In genomic region chr19:22326219-22326618, GRCh38 we compare ENCODE assay signal across 23 cellular contexts. TPM values are rescaled to one million over a fixed set of nuclear protein-coding genes. Genes with fewer than 3 reads are reported as not detected.
DNase-seq lines count a peak whose midpoint lies in the region; ATAC-seq, FAIRE-seq and TF ChIP-seq lines count a peak whose summit lies in the region.
"Had no signal": no experiment of that assay in that cellular context is flagged by ENCODE, and none has a peak within 500 bp of the region (broad histone marks: within the 10 kb centered on the region; RNA-seq: fewer than 3 reads in every experiment).

No MANE protein-coding gene starts in this region.

- H3K9ac ChIP-seq in HepG2 (ENCODE audit: insufficient read depth, low read depth, low read length), result no peak overlapping the region
- H3K9ac ChIP-seq: BLaER1 treated with 17β-estradiol and CSF1 and Interleukin-3, amounts not matched to agents 10 nM and 100 nM had no signal

- TF ChIP-seq EP300 in HepG2 (IDR thresholded peaks at IDR 0.05; ENCODE audit: low read depth in 2 of 2, low read length in 2 of 2), result no peak
- TF ChIP-seq EP300 in HepG2 (CRISPR knock-in tag; IDR thresholded peaks at IDR 0.05; ENCODE audit: borderline replicate concordance), result no peak

- H3K36me3 ChIP-seq in HepG2 (replicated peaks in 1 of 2; ENCODE audit: control insufficient read depth in 1 of 2, insufficient read depth in 2 of 2, low read length in 2 of 2) (no peaks in the 10 kb centered on the region), right lobe of liver (no peaks in the 10 kb centered on the region), H7 (replicated peaks; ENCODE audit: control insufficient read depth, insufficient read depth, low read length) (no peaks in the 10 kb centered on the region), BE2C (no peaks in the 10 kb centered on the region)
- H3K36me3 ChIP-seq: BLaER1 treated with 17β-estradiol and CSF1 and Interleukin-3, amounts not matched to agents 10 nM and 100 nM had no signal

- in situ Hi-C loops in HepG2 (cut with HindIII; ENCODE audit: extremely low pct_ligation_motif_present, low pct_unique_long_range_greater_than_20kb), result no loop called here

- H3K9me3 ChIP-seq in HepG2 (ENCODE audit: low read length) (peaks cover 88% of the 10 kb centered on the region), right lobe of liver (peaks cover 0 to 6% (median 0%) of the 10 kb centered on the region in 4 donors), BE2C (peaks cover under 1% of the 10 kb centered on the region)
- H3K9me3 ChIP-seq: Caco-2 had no signal

- H3K4me2 ChIP-seq in HepG2 (ENCODE audit: low read depth, low read length), result no peak overlapping the region
- H3K4me2 ChIP-seq: BLaER1 treated with 17β-estradiol and CSF1 and Interleukin-3, amounts not matched to agents 10 nM and 100 nM had no signal

- no peak overlapping the region for H3K27ac ChIP-seq in HepG2 (ENCODE audit: extremely low read length, insufficient read depth, low read length)
- H3K27ac ChIP-seq in right lobe of liver, result no peak overlapping the region
- no peak overlapping the region for H3K27ac ChIP-seq in coronary artery
- H3K27ac ChIP-seq: 22Rv1; BLaER1 treated with 17β-estradiol and CSF1 and Interleukin-3, amounts not matched to agents 10 nM and 100 nM; C4-2B had no signal

- TF ChIP-seq RAD21 in HepG2 (CRISPR knock-in tag; IDR thresholded peaks at IDR 0.05), result no peak

- H3K79me2 ChIP-seq in HepG2 (ENCODE audit: insufficient read depth, low read length), result no peaks in the 10 kb centered on the region

- no peak overlapping the region for H2AFZ ChIP-seq in HepG2 (ENCODE audit: low read length)

- H4K20me1 ChIP-seq in HepG2 (ENCODE audit: insufficient read depth, low read length), result no peaks in the 10 kb centered on the region
- H4K20me1 ChIP-seq: BLaER1 treated with 17β-estradiol and CSF1 and Interleukin-3, amounts not matched to agents 10 nM and 100 nM had no signal

- TF ChIP-seq CTCF in HepG2 (CRISPR knock-in tag; IDR thresholded peaks at IDR 0.05) (no peak), right lobe of liver (IDR thresholded peaks at IDR 0.05) (no peak), coronary artery (IDR thresholded peaks at IDR 0.05) (no peak), BE2C (IDR thresholded peaks at IDR 0.05; ENCODE audit: low read depth, low read length) (no peak)

- H3K4me3 ChIP-seq in HepG2 (replicated peaks in 1 of 3; ENCODE audit: insufficient read depth in 1 of 3, low read depth in 2 of 3, low read length in 3 of 3), result no peak overlapping the region
- H3K4me3 ChIP-seq in right lobe of liver, result no peak overlapping the region
- H3K4me3 ChIP-seq in coronary artery, result no peak overlapping the region
- no peak overlapping the region for H3K4me3 ChIP-seq in H7 (ENCODE audit: insufficient read depth, low read depth, low read length)
- H3K4me3 ChIP-seq in BE2C (ENCODE audit: low read depth, low read length), result no peak overlapping the region
- H3K4me3 ChIP-seq: BLaER1 treated with 17β-estradiol and CSF1 and Interleukin-3, amounts not matched to agents 10 nM and 100 nM had no signal

- WGBS in HepG2 (ENCODE audit: low lambda C conversion rate), result 11% methylated on average over 4 of the region's 4 CpGs
- 65% methylated on average over 4 of the region's 4 CpGs for WGBS in right lobe of liver (ENCODE audit: insufficient coverage, low coverage, low lambda C conversion rate, missing lambda C conversion rate)

- POLR2A ChIA-PET in HepG2 (lab: Yijun Ruan, JAX), result no interaction called here

- H3K27me3 ChIP-seq in HepG2 (ENCODE audit: control insufficient read depth in 1 of 2, insufficient read depth in 2 of 2, low read length in 2 of 2) (no peaks in the 10 kb centered on the region), right lobe of liver (no peaks in the 10 kb centered on the region), H7 (ENCODE audit: control insufficient read depth, insufficient read depth, low read length) (no peaks in the 10 kb centered on the region), BE2C (no peaks in the 10 kb centered on the region)
- H3K27me3 ChIP-seq: BLaER1 treated with 17β-estradiol and CSF1 and Interleukin-3, amounts not matched to agents 10 nM and 100 nM had no signal

- ATAC-seq in HepG2 (no peak), right lobe of liver (no peak)
- ATAC-seq: CD8-positive, alpha-beta T cell had no signal

- no TSS peak for BruUV-seq in HepG2 (replicated peaks; lab: Mats Ljungman, UMichigan)

- DNase-seq in HepG2 (ENCODE audit: low spot score) (no peak), right lobe of liver (no peak), coronary artery (ENCODE audit: low spot score) (peak; percentile 7), H7 (no peak), BE2C (no peak)
- DNase-seq: ACHN; Caco-2; Calu3; CD4-positive, alpha-beta T cell; CD8-positive, alpha-beta T cell; DMS79 treated with DMSO at 0.1 percent for 48 hours; GF-D8 had no signal

- intact Hi-C loops in HepG2 (cut with micrococcal nuclease; ENCODE audit: unreplicated experiment), result no loop called here
- intact Hi-C loops in right lobe of liver (cut with DNase I), result no loop called here

- TF ChIP-seq POLR2A in HepG2 (IDR thresholded peaks at IDR 0.05; ENCODE audit: insufficient read depth in 1 of 2, low read depth in 2 of 2, low read length in 2 of 2), result no peak
- TF ChIP-seq POLR2A in right lobe of liver (IDR thresholded peaks at IDR 0.05), result no peak

- H3K4me1 ChIP-seq in HepG2 (ENCODE audit: insufficient read depth, low read length) (no peaks in the 10 kb centered on the region), right lobe of liver (no peaks in the 10 kb centered on the region), BE2C (no peaks in the 10 kb centered on the region)
- H3K4me1 ChIP-seq: Caco-2 had no signal

- CTCF ChIA-PET in HepG2 (lab: Yijun Ruan, JAX; ENCODE audit: low intra/inter-chr PET ratio, low total read pairs), result no interaction called here

- no peak for FAIRE-seq in HepG2 (lab: Jason Lieb, UNC)
- FAIRE-seq: D721Med, G401.6, GM12891, GM19239 had no signal

TF ChIP-seq in HepG2, 621 proteins besides CTCF, POLR2A, EP300 and RAD21:
- TF ChIP-seq NR1H2 (CRISPR knock-in tag; IDR thresholded peaks at IDR 0.05; ENCODE audit: borderline replicate concordance, low read depth) (no peak), POLR2AphosphoS2 (IDR thresholded peaks at IDR 0.05; ENCODE audit: low read depth, low read length) (no peak), NFE2L2 (IDR thresholded peaks at IDR 0.05; ENCODE audit: low read length) (peak; percentile 20; the same call in 1 of the 2 replicates)

RNA-seq across cellular contexts. Expression of gene ZNF729, which starts 40.0 kb away (rescaled TPM):
- not detected in 2 replicates for total RNA-seq in HepG2 (2016; rRNA removed; fragmentation: Illumina TruSeq; extraction: Trizol)
- not detected in 2 replicates for total RNA-seq in HepG2 (2016; cell fraction: cytosol; rRNA removed; fragmentation: Illumina TruSeq; extraction: Trizol; ENCODE audit: low read depth)
- not detected in 2 replicates for total RNA-seq in HepG2 (2016; cell fraction: insoluble cytoplasmic fraction; rRNA removed; fragmentation: Illumina TruSeq; extraction: Trizol)
- not detected in 2 replicates for total RNA-seq in HepG2 (2016; cell fraction: membrane; rRNA removed; fragmentation: Illumina TruSeq; extraction: Trizol)
- not detected in 2 replicates for total RNA-seq in HepG2 (2016; cell fraction: nucleus; rRNA removed; fragmentation: Illumina TruSeq; extraction: Trizol)
- not detected in 2 replicates for polyA plus RNA-seq in HepG2 (2011; rRNA removed)
- polyA plus RNA-seq in HepG2 (2011; cell fraction: cytosol; rRNA removed), result not detected in 2 replicates
- polyA plus RNA-seq in HepG2 (2011; cell fraction: nucleus; rRNA removed), result not detected in 2 replicates
- polyA plus RNA-seq in HepG2 (2012), result not detected in 2 replicates
- polyA plus RNA-seq in HepG2 (2016; cell fraction: cytosol; fragmentation: Illumina TruSeq; extraction: Trizol; ENCODE audit: low read depth), result not detected in 2 replicates
- not detected in 2 replicates for polyA plus RNA-seq in HepG2 (2016; cell fraction: insoluble cytoplasmic fraction; fragmentation: Illumina TruSeq; extraction: Trizol; ENCODE audit: low read depth)
- polyA plus RNA-seq in HepG2 (2016; cell fraction: membrane; fragmentation: Illumina TruSeq; extraction: Trizol; ENCODE audit: low read depth), result not detected in 2 replicates
- not detected in 2 replicates for polyA plus RNA-seq in HepG2 (2016; cell fraction: nucleus; fragmentation: Illumina TruSeq; extraction: Trizol; ENCODE audit: insufficient read depth, low read depth)
- polyA minus RNA-seq in HepG2 (2011; rRNA and poly(A)+ RNA removed; ENCODE audit: low replicate concordance), result not detected in 2 replicates
- not detected in 2 replicates for polyA minus RNA-seq in HepG2 (2011; cell fraction: cytosol; rRNA and poly(A)+ RNA removed)
- not detected in 2 replicates for polyA minus RNA-seq in HepG2 (2011; cell fraction: nucleus; rRNA and poly(A)+ RNA removed)
- total RNA-seq in right lobe of liver, result not detected
- not detected in 2 replicates for total RNA-seq in H7 (2014; rRNA removed; shearing (Covaris generic))
- polyA plus RNA-seq in BE2C (2012; ENCODE audit: insufficient read depth, insufficient read length, low read depth), result 0.12 TPM
- total RNA-seq: A172; A673; Caco-2; Calu3; CD4-positive, alpha-beta T cell; CD8-positive, alpha-beta T cell had no signal
- polyA plus RNA-seq: AG04450, BJ had no signal
